25 cellular contexts compared by ENCODE assay signal in genomic region chr14:52935847-52936246, GRCh38. TPM values are rescaled to one million over a fixed set of nuclear protein-coding genes. Genes with fewer than 3 reads are reported as not detected.
A peak's percentile ranks its signal among the peaks of the same experiment; 100 is the strongest.
DNase-seq lines count a peak whose midpoint lies in the region; ATAC-seq, FAIRE-seq and TF ChIP-seq lines count a peak whose summit lies in the region.
"Had no signal": no experiment of that assay in that cellular context is flagged by ENCODE, and none has a peak within 500 bp of the region (broad histone marks: within the 10 kb centered on the region; RNA-seq: fewer than 3 reads in every experiment).

No MANE protein-coding gene starts in this region.

- H4K20me1 ChIP-seq in GM23248 (ENCODE audit: insufficient read depth): peaks cover 31% of the 10 kb centered on the region
- peaks cover 15% of the 10 kb centered on the region; the same call in 1 of the 2 replicates for H4K20me1 ChIP-seq in HepG2 (ENCODE audit: insufficient read depth, low read length)

- H3K4me2 ChIP-seq in GM23248 (ENCODE audit: unreplicated experiment) (peak overlapping the region; percentile 23), HepG2 (ENCODE audit: low read depth, low read length) (no peak overlapping the region)
- H3K4me2 ChIP-seq: SK-N-SH had no signal

- H3K4me3 ChIP-seq in GM23248 (no peak overlapping the region), coronary artery (peak overlapping the region; percentile 37), HepG2 (replicated peaks in 1 of 3; ENCODE audit: insufficient read depth in 1 of 3, low read depth in 2 of 3, low read length in 3 of 3) (no peak overlapping the region), stomach smooth muscle (ENCODE audit: low read length in 2 of 2) (peak overlapping the region; percentile 4 to 9)

- FAIRE-seq in HepG2 (lab: Jason Lieb, UNC): no peak
- FAIRE-seq: D721Med, GM18507, GM19239 had no signal

- H3F3A ChIP-seq in GM23248 (ENCODE audit: insufficient read depth): peaks cover 47% of the 10 kb centered on the region

- TF ChIP-seq EP300 in HepG2 (IDR thresholded peaks at IDR 0.05; ENCODE audit: low read depth in 2 of 2, low read length in 2 of 2) (no peak), HepG2 (CRISPR knock-in tag; IDR thresholded peaks at IDR 0.05; ENCODE audit: borderline replicate concordance) (no peak)

- TF ChIP-seq POLR2A in HepG2 (IDR thresholded peaks at IDR 0.05; ENCODE audit: insufficient read depth in 1 of 2, low read depth in 2 of 2, low read length in 2 of 2): no peak

- ATAC-seq in HepG2: no peak

- peaks cover 76% of the 10 kb centered on the region for H3K4me1 ChIP-seq in GM23248 (ENCODE audit: insufficient read depth)
- H3K4me1 ChIP-seq in HepG2 (ENCODE audit: insufficient read depth, low read length): peaks cover 37% of the 10 kb centered on the region
- peaks cover 6% of the 10 kb centered on the region for H3K4me1 ChIP-seq in stomach smooth muscle (ENCODE audit: control insufficient read depth, insufficient read depth, low read length)

- WGBS in GM23248 (ENCODE audit: low coverage in 1 of 2, low lambda C conversion rate in 2 of 2, missing lambda C conversion rate in 2 of 2), 2 experiments: 68 to 71% methylated on average over 2 of the region's 2 CpGs
- whole genome bisulfite sequencing in HepG2 (ENCODE audit: low lambda C conversion rate): 100% methylated on average over 2 of the region's 2 CpGs

- H3K79me2 ChIP-seq in GM23248 (ENCODE audit: insufficient read depth) (peaks cover 100% of the 10 kb centered on the region), HepG2 (ENCODE audit: insufficient read depth, low read length) (peaks cover 86% of the 10 kb centered on the region)

- no peak for TF ChIP-seq RAD21 in HepG2 (CRISPR knock-in tag; IDR thresholded peaks at IDR 0.05)

- CTCF ChIA-PET in HepG2 (lab: Yijun Ruan, JAX; ENCODE audit: low intra/inter-chr PET ratio, low total read pairs): no interaction called here

- intact Hi-C loops in HepG2 (cut with micrococcal nuclease; ENCODE audit: unreplicated experiment): loop anchor here (2.0 kb wide), 1 partner anchor 13 kb away; no protein-coding TSS in a partner anchor

- POLR2A ChIA-PET in HepG2 (lab: Yijun Ruan, JAX): interaction anchor here (0.7 to 1.6 kb wide), 2 partner anchors 10 to 15 kb away, joined by 3 to 6 read pairs; partner anchors contain the start of gene FERMT2

- no peaks in the 10 kb centered on the region for H3K9me3 ChIP-seq in GM23248 (ENCODE audit: low read depth)
- H3K9me3 ChIP-seq in HepG2 (ENCODE audit: low read length): no peaks in the 10 kb centered on the region
- H3K9me3 ChIP-seq in stomach smooth muscle (ENCODE audit: control insufficient read depth in 2 of 2, low read length in 2 of 2): no peaks in the 10 kb centered on the region
- H3K9me3 ChIP-seq: SK-N-SH had no signal

- no peak overlapping the region for H2AFZ ChIP-seq in GM23248
- H2AFZ ChIP-seq in HepG2 (ENCODE audit: low read length): no peak overlapping the region

- H3K9ac ChIP-seq in GM23248 (no peak overlapping the region), HepG2 (ENCODE audit: insufficient read depth, low read depth, low read length) (no peak overlapping the region), stomach smooth muscle (ENCODE audit: low read length in 2 of 2) (no peak overlapping the region)
- H3K9ac ChIP-seq: SK-N-SH had no signal

- TF ChIP-seq CTCF in coronary artery (IDR thresholded peaks at IDR 0.05): no peak
- TF ChIP-seq CTCF in HepG2 (CRISPR knock-in tag; IDR thresholded peaks at IDR 0.05): no peak

- in situ Hi-C loops in GM23248 (cut with MboI): no loop called here
- in situ Hi-C loops in HepG2 (cut with HindIII; ENCODE audit: extremely low pct_ligation_motif_present, low pct_unique_long_range_greater_than_20kb): no loop called here

- H3K27me3 ChIP-seq in GM23248 (replicated peaks; ENCODE audit: insufficient read depth) (no peaks in the 10 kb centered on the region), HepG2 (ENCODE audit: control insufficient read depth in 1 of 2, insufficient read depth in 2 of 2, low read length in 2 of 2) (no peaks in the 10 kb centered on the region), stomach smooth muscle (ENCODE audit: control insufficient read depth in 1 of 2, insufficient read depth in 2 of 2, low read length in 2 of 2) (no peaks in the 10 kb centered on the region)

- H3K9me2 ChIP-seq in GM23248 (ENCODE audit: insufficient read depth): no peaks in the 10 kb centered on the region
- H3K9me2 ChIP-seq: SK-N-SH had no signal

- H3K27ac ChIP-seq in GM23248 (no peak overlapping the region), coronary artery (no peak overlapping the region), HepG2 (ENCODE audit: extremely low read length, insufficient read depth, low read length) (peak overlapping the region; percentile 9), stomach smooth muscle (ENCODE audit: low read length) (no peak overlapping the region)
- H3K27ac ChIP-seq: C4-2B, RWPE1 had no signal

- DNase-seq in GM23248 (no peak), coronary artery (ENCODE audit: low spot score) (no peak), HepG2 (ENCODE audit: low spot score) (no peak), NCI-H2227 (lab: John Stamatoyannopoulos, UW; ENCODE audit: unreplicated experiment) (no peak), NOMO-1 treated with dmso at 0.1 percent for 144 hours (lab: John Stamatoyannopoulos, UW; ENCODE audit: unreplicated experiment) (no peak)
- DNase-seq in activated CD8-positive, alpha-beta memory T cell treated with anti-CD3 and anti-CD28 coated beads, Interleukin-2, amount 50 U/mL, for 4 hours: no peak
- DNase-seq: CD8-positive, alpha-beta memory T cell; DMS53; GDM1; KBM-7; MM.1S; NCI-H1048; NCI-H1436; NCI-H1930; NCI-H2227 treated with DMSO at 0.1 percent for 48 hours; NCI-H510A; NCI-H748 treated with DMSO at 0.1 percent for 48 hours; SIG-M5; SK-N-SH had no signal

- H3K36me3 ChIP-seq in GM23248 (ENCODE audit: low read depth): peaks cover 5% of the 10 kb centered on the region; the same call in 1 of the 2 replicates
- peaks cover 0 to 1% of the 10 kb centered on the region in 2 experiments; a peak in 2 of 5 replicates for H3K36me3 ChIP-seq in HepG2 (replicated peaks in 1 of 2; ENCODE audit: control insufficient read depth in 1 of 2, insufficient read depth in 2 of 2, low read length in 2 of 2)
- no peaks in the 10 kb centered on the region for H3K36me3 ChIP-seq in stomach smooth muscle (ENCODE audit: control insufficient read depth in 2 of 2, insufficient read depth in 2 of 2, low read length in 2 of 2)

- no TSS peak for BruUV-seq in HepG2 (replicated peaks; lab: Mats Ljungman, UMichigan)

TF ChIP-seq in HepG2, 621 proteins besides CTCF, POLR2A, EP300 and RAD21:
- TF ChIP-seq ZNF788 (CRISPR knock-in tag; IDR thresholded peaks at IDR 0.05; ENCODE audit: borderline replicate concordance): no peak
- TF ChIP-seq BCL6 (CRISPR knock-in tag; IDR thresholded peaks at IDR 0.05): peak; percentile 56
- TF ChIP-seq GZF1 (CRISPR knock-in tag; IDR thresholded peaks at IDR 0.05): no peak

RNA-seq across cellular contexts. Expression of gene FERMT2, which starts 15.0 kb away (rescaled TPM):
- total RNA-seq in GM23248 (2014; rRNA removed; shearing (Covaris generic)): 217 and 256 TPM in 2 replicates
- polyA plus RNA-seq in GM23248 (2016; fragmentation: Nextera tagmentation; extraction: Ambion mirVana): 124 and 126 TPM in 2 replicates
- 60.4 and 86.5 TPM in 2 replicates for total RNA-seq in HepG2 (2016; rRNA removed; fragmentation: Illumina TruSeq; extraction: Trizol)
- 5.5 and 6.1 TPM in 2 replicates for total RNA-seq in HepG2 (2016; cell fraction: cytosol; rRNA removed; fragmentation: Illumina TruSeq; extraction: Trizol; ENCODE audit: low read depth)
- total RNA-seq in HepG2 (2016; cell fraction: insoluble cytoplasmic fraction; rRNA removed; fragmentation: Illumina TruSeq; extraction: Trizol): 56.7 and 83.2 TPM in 2 replicates
- 14.3 and 17.6 TPM in 2 replicates for total RNA-seq in HepG2 (2016; cell fraction: membrane; rRNA removed; fragmentation: Illumina TruSeq; extraction: Trizol)
- total RNA-seq in HepG2 (2016; cell fraction: nucleus; rRNA removed; fragmentation: Illumina TruSeq; extraction: Trizol): 41.6 and 44.8 TPM in 2 replicates
- 25.1 and 36.2 TPM in 2 replicates for polyA plus RNA-seq in HepG2 (2011; rRNA removed)
- 15.4 and 19.3 TPM in 2 replicates for polyA plus RNA-seq in HepG2 (2011; cell fraction: cytosol; rRNA removed)
- polyA plus RNA-seq in HepG2 (2011; cell fraction: nucleus; rRNA removed): 14.5 and 17.7 TPM in 2 replicates
- 28.0 and 32.5 TPM in 2 replicates for polyA plus RNA-seq in HepG2 (2012)
- polyA plus RNA-seq in HepG2 (2016; cell fraction: cytosol; fragmentation: Illumina TruSeq; extraction: Trizol; ENCODE audit: low read depth): 2.1 and 2.5 TPM in 2 replicates
- polyA plus RNA-seq in HepG2 (2016; cell fraction: insoluble cytoplasmic fraction; fragmentation: Illumina TruSeq; extraction: Trizol; ENCODE audit: low read depth): 65.2 and 71.0 TPM in 2 replicates
- 8.3 and 9.2 TPM in 2 replicates for polyA plus RNA-seq in HepG2 (2016; cell fraction: membrane; fragmentation: Illumina TruSeq; extraction: Trizol; ENCODE audit: low read depth)
- 59.0 and 63.9 TPM in 2 replicates for polyA plus RNA-seq in HepG2 (2016; cell fraction: nucleus; fragmentation: Illumina TruSeq; extraction: Trizol; ENCODE audit: insufficient read depth, low read depth)
- 15.8 and 48.5 TPM in 2 replicates for polyA minus RNA-seq in HepG2 (2011; rRNA and poly(A)+ RNA removed; ENCODE audit: low replicate concordance)
- 23.5 and 25.8 TPM in 2 replicates for polyA minus RNA-seq in HepG2 (2011; cell fraction: cytosol; rRNA and poly(A)+ RNA removed)
- 39.3 and 47.6 TPM in 2 replicates for polyA minus RNA-seq in HepG2 (2011; cell fraction: nucleus; rRNA and poly(A)+ RNA removed)

Comparison
In these comparisons a context has a peak if more than half of its experiments do, and no peak if none do; other contexts are left out.
1. H3K4me3 ChIP-seq: peak in coronary artery (single experiment) and stomach smooth muscle (2 of 2); none in GM23248 (single experiment) and HepG2 (0 of 3).